20 cellular contexts compared by ENCODE assay signal in genomic region chr6:41693281-41693838, GRCh38. TPM values are rescaled to one million over a fixed set of nuclear protein-coding genes. Genes with fewer than 3 reads are reported as not detected.
DNase-seq lines count a peak whose midpoint lies in the region; ATAC-seq and TF ChIP-seq lines count a peak whose summit lies in the region.
"Had no signal": no experiment of that assay in that cellular context is flagged by ENCODE, and none has a peak within 500 bp of the region (broad histone marks: within the 10 kb centered on the region; RNA-seq: fewer than 3 reads in every experiment).

No MANE protein-coding gene starts in this region.

- H3K36me3 ChIP-seq in RWPE2 (ENCODE audit: low read depth): no peaks in the 10 kb centered on the region

- POLR2A ChIA-PET in activated CD8-positive, alpha-beta T cell treated with anti-CD3 and anti-CD28 coated beads, Interleukin-2, amount 10 ng/mL, durations not matched to agents 7 days and 5 days (lab: Charles Lee): no interaction called here

- DNase-seq in RWPE2 (ENCODE audit: low spot score): no peak
- DNase-seq in inferior parietal cortex (ENCODE audit: extremely low spot score): peak; percentile 56
- DNase-seq in posterior cingulate gyrus: peak in 6 of 10 donors; percentile 40 to 92 (median 74)
- no peak for DNase-seq in activated CD8-positive, alpha-beta T cell treated with anti-CD3 and anti-CD28 coated beads, Interleukin-2, amount 10 ng/mL, durations not matched to agents 7 days and 5 days
- no peak for DNase-seq in GM03348 (ENCODE audit: low spot score)
- no peak for DNase-seq in epidermal melanocyte (ENCODE audit: insufficient read length, low spot score)
- DNase-seq: activated CD4-positive, alpha-beta T cell treated with anti-CD3 and anti-CD28 coated beads for 4 hours; activated CD8-positive, alpha-beta memory T cell treated with anti-CD3 and anti-CD28 coated beads, Interleukin-2, amount 50 U/mL, for 4 hours; activated gamma-delta T cell; DND-41; NCI-H1417 treated with DMSO at 0.1 percent for 48 hours; stimulated activated CD4-positive, alpha-beta T cell treated with anti-CD3 and anti-CD28 coated beads, Interleukin-15, amount 100 ng/mL, for 24 hours had no signal

- peak; percentile 12 for TF ChIP-seq POLR2A in GM19099 (IDR thresholded peaks at IDR 0.05; ENCODE audit: extremely low read depth, insufficient read length, low read depth)

- H3K27ac Mint-ChIP-seq in activated CD8-positive, alpha-beta T cell treated with anti-CD3 and anti-CD28 coated beads, Interleukin-2, amount 10 ng/mL, durations not matched to agents 7 days and 5 days: no peak overlapping the region
- H3K27ac Mint-ChIP-seq: stimulated activated naive CD8-positive, alpha-beta T cell treated with anti-CD3 and anti-CD28 coated beads, Interleukin-15, Interleukin-2, amounts not matched to agents 100 ng/mL and 50 ng/mL, for 24 hours had no signal

- H3K9me3 ChIP-seq in RWPE2 (ENCODE audit: severe bottlenecking): no peaks in the 10 kb centered on the region
- H3K9me3 ChIP-seq: gastroesophageal sphincter, Peyer's patch, vagina had no signal

- no peak overlapping the region for H3K4me3 Mint-ChIP-seq in activated CD8-positive, alpha-beta T cell treated with anti-CD3 and anti-CD28 coated beads, Interleukin-2, amount 10 ng/mL, durations not matched to agents 7 days and 5 days
- H3K4me3 Mint-ChIP-seq: neural crest cell; stimulated activated naive CD8-positive, alpha-beta T cell treated with anti-CD3 and anti-CD28 coated beads, Interleukin-15, Interleukin-2, amounts not matched to agents 100 ng/mL and 50 ng/mL, for 24 hours had no signal

- no peaks in the 10 kb centered on the region for H3K9me3 Mint-ChIP-seq in activated CD8-positive, alpha-beta T cell treated with anti-CD3 and anti-CD28 coated beads, Interleukin-2, amount 10 ng/mL, durations not matched to agents 7 days and 5 days (ENCODE audit: insufficient read depth)
- H3K9me3 Mint-ChIP-seq: neural crest cell; stimulated activated naive CD8-positive, alpha-beta T cell treated with anti-CD3 and anti-CD28 coated beads, Interleukin-15, Interleukin-2, amounts not matched to agents 100 ng/mL and 50 ng/mL, for 24 hours had no signal

- no peaks in the 10 kb centered on the region for H3K27me3 ChIP-seq in RWPE2 (ENCODE audit: insufficient read depth, poor library complexity, severe bottlenecking)
- H3K27me3 ChIP-seq: gastroesophageal sphincter, Peyer's patch, vagina had no signal

- no peak for TF ChIP-seq CTCF in RWPE2 (IDR thresholded peaks at IDR 0.05; ENCODE audit: poor library complexity, severe bottlenecking)

- ATAC-seq in RWPE2 (ENCODE audit: low read depth) (peak; percentile 13; the same call in 1 of the 3 replicates), HG03045 (IDR thresholded peaks at IDR 0.05; ENCODE audit: unreplicated experiment) (no peak)
- ATAC-seq in activated CD8-positive, alpha-beta T cell treated with anti-CD3 and anti-CD28 coated beads, Interleukin-2, amount 10 ng/mL, durations not matched to agents 7 days and 5 days: no peak
- ATAC-seq: gastroesophageal sphincter had no signal

- H3K36me3 Mint-ChIP-seq in activated CD8-positive, alpha-beta T cell treated with anti-CD3 and anti-CD28 coated beads, Interleukin-2, amount 10 ng/mL, durations not matched to agents 7 days and 5 days (ENCODE audit: low read depth): peaks cover 4% of the 10 kb centered on the region

- peaks cover 8% of the 10 kb centered on the region for H3K4me1 Mint-ChIP-seq in activated CD8-positive, alpha-beta T cell treated with anti-CD3 and anti-CD28 coated beads, Interleukin-2, amount 10 ng/mL, durations not matched to agents 7 days and 5 days (ENCODE audit: low read depth)

- intact Hi-C loops in posterior cingulate gyrus (cut with DNase I): no loop called here

- CTCF ChIA-PET in activated CD8-positive, alpha-beta T cell treated with anti-CD3 and anti-CD28 coated beads, Interleukin-2, amount 10 ng/mL, durations not matched to agents 7 days and 5 days (lab: Charles Lee): interaction anchor here (0.9 to 1.4 kb wide), 2 partner anchors 10 to 11 kb away, joined by 3 read pairs; no protein-coding TSS in a partner anchor

- no peak overlapping the region for H3K4me3 ChIP-seq in RWPE2 (ENCODE audit: severe bottlenecking)
- H3K4me3 ChIP-seq: gastroesophageal sphincter, Peyer's patch, vagina had no signal

- H3K4me1 ChIP-seq in RWPE2 (ENCODE audit: insufficient read depth, poor library complexity, severe bottlenecking): peaks cover 5% of the 10 kb centered on the region
- H3K4me1 ChIP-seq: Peyer's patch had no signal

- no peaks in the 10 kb centered on the region for H3K27me3 Mint-ChIP-seq in activated CD8-positive, alpha-beta T cell treated with anti-CD3 and anti-CD28 coated beads, Interleukin-2, amount 10 ng/mL, durations not matched to agents 7 days and 5 days (ENCODE audit: low read depth)
- H3K27me3 Mint-ChIP-seq: stimulated activated naive CD8-positive, alpha-beta T cell treated with anti-CD3 and anti-CD28 coated beads, Interleukin-15, Interleukin-2, amounts not matched to agents 100 ng/mL and 50 ng/mL, for 24 hours had no signal

- H3K27ac ChIP-seq in RWPE2 (ENCODE audit: poor library complexity, severe bottlenecking): no peak overlapping the region
- H3K27ac ChIP-seq: gastroesophageal sphincter, Peyer's patch, vagina had no signal

RNA-seq across cellular contexts. Expression of gene TFEB, which starts 42.0 kb away (rescaled TPM):
- total RNA-seq in activated CD8-positive, alpha-beta T cell treated with anti-CD3 and anti-CD28 coated beads, Interleukin-2, amount 10 ng/mL, durations not matched to agents 7 days and 5 days: 10 to 100 TPM; 18.5 to 21.2 TPM

RNA-seq across cellular contexts. Expression of gene PGC, which starts 53.8 kb away (rescaled TPM):
- not detected for total RNA-seq in activated CD8-positive, alpha-beta T cell treated with anti-CD3 and anti-CD28 coated beads, Interleukin-2, amount 10 ng/mL, durations not matched to agents 7 days and 5 days
- total RNA-seq: neural crest cell, Peyer's patch, renal cortical epithelial cell had no signal

RNA-seq across cellular contexts. Expression of gene MDFI, which starts 55.1 kb away (rescaled TPM):
- total RNA-seq in activated CD8-positive, alpha-beta T cell treated with anti-CD3 and anti-CD28 coated beads, Interleukin-2, amount 10 ng/mL, durations not matched to agents 7 days and 5 days: not detected

Comparison
In these comparisons a context has a peak if more than half of its experiments do, and no peak if none do; other contexts are left out.
1. DNase-seq: peak in inferior parietal cortex (single experiment) and posterior cingulate gyrus (6 of 10); none in RWPE2 (single experiment), activated CD8-positive, alpha-beta T cell treated with anti-CD3 and anti-CD28 coated beads, Interleukin-2, amount 10 ng/mL, durations not matched to agents 7 days and 5 days (single experiment), GM03348 (single experiment) and epidermal melanocyte (single experiment).